Comparison of ENCODE assay signal across 27 cellular contexts in genomic region chr5:15267966-15268365, GRCh38.
"Had no signal": no experiment of that assay in that cellular context is flagged by ENCODE, and none has a peak within 500 bp of the region (broad histone marks: within the 10 kb centered on the region; RNA-seq: fewer than 3 reads in every experiment).

No MANE protein-coding gene starts in this region.

- H3K27me3 Mint-ChIP-seq: activated CD4-positive, alpha-beta memory T cell treated with anti-CD3 and anti-CD28 coated beads, Interleukin-2, amount 10 ng/mL, durations not matched to agents 7 days and 5 days; activated naive CD4-positive, alpha-beta T cell treated with anti-CD3 and anti-CD28 coated beads, Interleukin-2, amount 10 ng/mL, durations not matched to agents 7 days and 5 days; activated naive CD8-positive, alpha-beta T cell treated with anti-CD3 and anti-CD28 coated beads for 36 hours; brain; central memory CD8-positive, alpha-beta T cell had no signal

- H3K4me1 Mint-ChIP-seq: activated CD4-positive, alpha-beta memory T cell treated with anti-CD3 and anti-CD28 coated beads, Interleukin-2, amount 10 ng/mL, durations not matched to agents 7 days and 5 days; activated naive CD4-positive, alpha-beta T cell treated with anti-CD3 and anti-CD28 coated beads, Interleukin-2, amount 10 ng/mL, durations not matched to agents 7 days and 5 days; activated naive CD8-positive, alpha-beta T cell treated with anti-CD3 and anti-CD28 coated beads for 36 hours; central memory CD8-positive, alpha-beta T cell had no signal

- H3K36me3 Mint-ChIP-seq: activated naive CD4-positive, alpha-beta T cell treated with anti-CD3 and anti-CD28 coated beads, Interleukin-2, amount 10 ng/mL, durations not matched to agents 7 days and 5 days; activated naive CD8-positive, alpha-beta T cell treated with anti-CD3 and anti-CD28 coated beads for 36 hours; brain had no signal

- DNase-seq: activated CD4-positive, alpha-beta memory T cell treated with anti-CD3 and anti-CD28 coated beads, Interleukin-2, amount 10 ng/mL, durations not matched to agents 7 days and 5 days; activated CD4-positive, alpha-beta T cell treated with anti-CD3 and anti-CD28 coated beads, Interleukin-2, amount 50 U/mL, for 1 hour; activated CD4-positive, CD25-positive, alpha-beta regulatory T cell; activated gamma-delta T cell treated with Interleukin-2 at 50 U/mL for 16 hours; activated naive CD4-positive, alpha-beta T cell treated with anti-CD3 and anti-CD28 coated beads, Interleukin-2, amount 10 ng/mL, durations not matched to agents 7 days and 5 days; activated naive CD8-positive, alpha-beta T cell treated with anti-CD3 and anti-CD28 coated beads for 36 hours; activated T-cell treated with anti-CD3 and anti-CD28 coated beads for 4 hours; activated T-cell treated with anti-CD3 and anti-CD28 coated beads, Interleukin-2, amount 50 U/mL, for 48 hours; anterior cingulate cortex; NCI-H1105 treated with DMSO at 0.1 percent for 48 hours; NCI-H1436 treated with DMSO at 0.1 percent for 48 hours; NCI-H187; NCI-H2081; NCI-H2227 treated with DMSO at 0.1 percent for 48 hours; NCI-H446 treated with DMSO at 0.1 percent for 48 hours; NCI-H524 treated with DMSO at 0.1 percent for 48 hours; NCI-H774; Right ventricle myocardium superior; SJCRH30; SK-N-SH; T-helper 1 cell had no signal

- H3K9ac ChIP-seq: SK-N-SH had no signal

- ATAC-seq: Panc1 had no signal

- H3K4me2 ChIP-seq: SK-N-SH had no signal

- H3K36me3 ChIP-seq: SJCRH30 had no signal

- H3K4me1 ChIP-seq: SJCRH30 had no signal

- H3K9me3 ChIP-seq: SJCRH30, SK-N-SH had no signal

- H3K27me3 ChIP-seq: SJCRH30 had no signal

- H3K4me3 Mint-ChIP-seq: activated CD4-positive, alpha-beta memory T cell treated with anti-CD3 and anti-CD28 coated beads, Interleukin-2, amount 10 ng/mL, durations not matched to agents 7 days and 5 days; activated naive CD4-positive, alpha-beta T cell treated with anti-CD3 and anti-CD28 coated beads, Interleukin-2, amount 10 ng/mL, durations not matched to agents 7 days and 5 days; activated naive CD8-positive, alpha-beta T cell treated with anti-CD3 and anti-CD28 coated beads for 36 hours; brain; central memory CD8-positive, alpha-beta T cell had no signal

- H3K27ac ChIP-seq: RWPE1, SJCRH30, VCaP had no signal

- H3K27ac Mint-ChIP-seq: activated CD4-positive, alpha-beta memory T cell treated with anti-CD3 and anti-CD28 coated beads, Interleukin-2, amount 10 ng/mL, durations not matched to agents 7 days and 5 days; activated naive CD4-positive, alpha-beta T cell treated with anti-CD3 and anti-CD28 coated beads, Interleukin-2, amount 10 ng/mL, durations not matched to agents 7 days and 5 days; activated naive CD8-positive, alpha-beta T cell treated with anti-CD3 and anti-CD28 coated beads for 36 hours; activated T-helper 2 cell treated with anti-CD3 and anti-CD28 coated beads, Interferon-gamma antibody, Interleukin-2, Interleukin-4, amounts not matched to agents 10 μg/mL and 5 μg/mL and 100 μg/mL, durations not matched to agents 14 hours and 24 hours and 36 hours; brain had no signal

- H3K4me3 ChIP-seq: SJCRH30 had no signal
